Comparison of ENCODE assay signal across 8 cellular contexts in the genomic region with DNA sequence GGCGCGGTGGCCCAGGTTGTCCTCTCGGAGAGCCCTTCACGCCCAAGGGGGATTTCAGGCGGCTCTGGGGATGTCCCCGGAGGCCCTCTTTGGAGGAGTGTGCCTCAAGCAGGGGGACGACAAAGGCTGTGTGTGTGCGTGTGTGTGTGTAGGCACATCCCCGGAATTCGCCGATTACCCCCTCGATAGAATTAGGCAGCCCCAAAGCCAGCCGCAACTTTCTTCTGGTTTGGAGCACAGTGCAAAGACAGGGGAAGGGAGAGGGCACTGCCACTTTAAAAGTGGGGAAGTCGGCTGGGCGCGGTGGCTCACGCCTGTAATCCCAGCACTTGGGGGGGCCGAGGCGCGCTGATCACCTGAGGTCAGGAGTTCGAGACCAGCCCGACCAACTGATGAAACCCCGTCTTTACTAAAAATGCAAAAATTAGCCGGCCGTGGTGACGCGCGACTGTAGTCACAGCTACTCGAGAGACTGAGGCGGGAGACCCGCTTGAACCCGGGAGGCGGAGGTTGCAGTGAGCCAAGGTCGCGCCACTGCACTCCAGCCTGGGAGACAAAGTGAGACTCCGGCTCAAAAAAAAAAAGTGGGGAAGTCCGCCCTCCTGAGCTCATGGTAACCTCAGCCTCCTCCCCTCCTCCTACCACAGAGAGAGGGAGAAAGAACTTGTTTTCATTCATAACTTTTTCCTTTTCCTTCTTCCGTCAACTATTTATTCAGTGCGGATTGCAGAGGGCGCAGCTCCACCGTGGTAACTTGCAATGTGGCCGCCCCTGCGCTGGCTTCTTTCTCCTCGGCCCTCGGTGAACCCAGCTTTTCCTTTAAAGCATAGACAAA. TPM values are rescaled to one million over a fixed set of nuclear protein-coding genes. Genes with fewer than 3 reads are reported as not detected.
A peak's percentile ranks its signal among the peaks of the same experiment; 100 is the strongest.
DNase-seq lines count a peak whose midpoint lies in the region; ATAC-seq and TF ChIP-seq lines count a peak whose summit lies in the region.

No MANE protein-coding gene starts in this region.

- DNase-seq in COR-L47 (lab: John Stamatoyannopoulos, UW), result peak; percentile 51
- DNase-seq in HT-29 (ENCODE audit: low spot score), result peak; percentile 83
- DNase-seq in T-helper 22 cell (ENCODE audit: low read depth), result peak; percentile 6
- DNase-seq in astrocyte of the spinal cord (ENCODE audit: low read depth, low spot score), result peak; percentile 78
- DNase-seq in skeletal muscle cell (ENCODE audit: low read depth), result no peak
- DNase-seq in iPS-NIHi7 (ENCODE audit: extremely low spot score), result no peak

- ATAC-seq in GM19467 (IDR thresholded peaks at IDR 0.05; ENCODE audit: unreplicated experiment), result peak; percentile 20

- peak; percentile 26 for TF ChIP-seq CTCF in astrocyte of the spinal cord (IDR thresholded peaks at IDR 0.05; ENCODE audit: low read depth, low read length)

- H3K4me3 ChIP-seq in astrocyte of the spinal cord (ENCODE audit: low read depth, low read length) (peak overlapping the region; percentile 58), iPS-11a (ENCODE audit: low read depth, low read length) (peak overlapping the region; percentile 68), skeletal muscle cell (ENCODE audit: low read depth, low read length) (peak overlapping the region; percentile 65)

- in situ Hi-C loops in astrocyte of the spinal cord (cut with HindIII; ENCODE audit: low sequenced_read_pairs), result no loop called here

RNA-seq across cellular contexts. Expression of a gene that starts 2.4 kb away (rescaled TPM):
- total RNA-seq in HT-29 (2014; rRNA removed; shearing (Covaris generic)), result 18.9 and 22.4 TPM in 2 replicates

Comparison
In these comparisons a context has a peak if more than half of its experiments do, and no peak if none do; other contexts are left out.
1. DNase-seq: peak in COR-L47 (single experiment), HT-29 (single experiment), T-helper 22 cell (single experiment) and astrocyte of the spinal cord (single experiment); none in skeletal muscle cell (single experiment) and iPS-NIHi7 (single experiment).
2. Peak in every context shown above with its lines, with median percentiles within 50 percentile points of each other: H3K4me3 ChIP-seq.